In genomic region chr10:108130575-108130974, GRCh38 we compare ENCODE assay signal across 38 cellular contexts.
"Had no signal": no experiment of that assay in that cellular context is flagged by ENCODE, and none has a peak within 500 bp of the region (broad histone marks: within the 10 kb centered on the region; RNA-seq: fewer than 3 reads in every experiment).

No MANE protein-coding gene starts in this region.

- H3K4me3 ChIP-seq: ascending aorta, cardiac muscle cell had no signal

- H3K4me3 Mint-ChIP-seq: activated CD4-positive, alpha-beta memory T cell treated with anti-CD3 and anti-CD28 coated beads, Interleukin-2, amount 10 ng/mL, durations not matched to agents 7 days and 5 days; activated CD4-positive, alpha-beta T cell treated with anti-CD3 and anti-CD28 coated beads for 36 hours; activated CD4-positive, alpha-beta T cell treated with anti-CD3 and anti-CD28 coated beads, Interleukin-2, amount 10 ng/mL, durations not matched to agents 7 days and 5 days; activated CD8-positive, alpha-beta memory T cell treated with anti-CD3 and anti-CD28 coated beads, Interleukin-2, amount 10 ng/mL, durations not matched to agents 7 days and 5 days; activated CD8-positive, alpha-beta T cell treated with anti-CD3 and anti-CD28 coated beads, Interleukin-2, amount 10 ng/mL, durations not matched to agents 7 days and 5 days; activated naive CD4-positive, alpha-beta T cell treated with anti-CD3 and anti-CD28 coated beads, Interleukin-2, amount 10 ng/mL, durations not matched to agents 7 days and 5 days; activated naive CD4-positive, alpha-beta T cell treated with anti-CD3 and anti-CD28 coated beads, Interleukin-2, amount 50 U/mL, for 24 hours; activated naive CD8-positive, alpha-beta T cell; activated naive CD8-positive, alpha-beta T cell treated with anti-CD3 and anti-CD28 coated beads, Interleukin-2, amount 10 ng/mL, durations not matched to agents 7 days and 5 days; activated naive CD8-positive, alpha-beta T cell treated with anti-CD3 and anti-CD28 coated beads, Interleukin-2, amount 50 U/mL, for 24 hours; activated T-cell treated with anti-CD3 and anti-CD28 coated beads, Interleukin-2, amount 50 U/mL, for 4 hours; activated T-cell treated with anti-CD3 and anti-CD28 coated beads, Interleukin-2, amount 50 U/mL, for 72 hours; activated T-helper 1 cell treated with anti-CD3 and anti-CD28 coated beads, Interleukin-12 subunit alpha, Interleukin-12 subunit beta, Interleukin-2, Interleukin-4 antibody, amounts not matched to agents 30 ng/mL and 10 ng/mL and 1 ng/mL, durations not matched to agents 14 hours and 24 hours and 36 hours; activated T-helper 17 cell treated with anti-CD3 and anti-CD28 coated beads, Interleukin-2, amount 50 U/mL, for 72 hours; brain; central memory CD8-positive, alpha-beta T cell; T-helper 1 cell treated with Interleukin-12 subunit alpha and Interleukin-12 subunit beta and Interleukin-4 antibody, amounts not matched to agents 30 μg/mL and 1 μg/mL, for 36 hours; T-helper 2 cell treated with Interferon-gamma antibody and Interleukin-4, amounts not matched to agents 5 μg/mL and 100 μg/mL, for 36 hours; WTC11 had no signal

- H3K9me3 ChIP-seq: ascending aorta had no signal

- H3K4me1 Mint-ChIP-seq: activated CD4-positive, alpha-beta memory T cell treated with anti-CD3 and anti-CD28 coated beads, Interleukin-2, amount 10 ng/mL, durations not matched to agents 7 days and 5 days; activated CD4-positive, alpha-beta T cell treated with anti-CD3 and anti-CD28 coated beads for 36 hours; activated CD4-positive, alpha-beta T cell treated with anti-CD3 and anti-CD28 coated beads, Interleukin-2, amount 10 ng/mL, durations not matched to agents 7 days and 5 days; activated CD8-positive, alpha-beta memory T cell treated with anti-CD3 and anti-CD28 coated beads, Interleukin-2, amount 10 ng/mL, durations not matched to agents 7 days and 5 days; activated naive CD4-positive, alpha-beta T cell treated with anti-CD3 and anti-CD28 coated beads, Interleukin-2, amount 10 ng/mL, durations not matched to agents 7 days and 5 days; activated naive CD4-positive, alpha-beta T cell treated with anti-CD3 and anti-CD28 coated beads, Interleukin-2, amount 50 U/mL, for 24 hours; activated naive CD8-positive, alpha-beta T cell treated with anti-CD3 and anti-CD28 coated beads, Interleukin-2, amount 10 ng/mL, durations not matched to agents 7 days and 5 days; activated naive CD8-positive, alpha-beta T cell treated with anti-CD3 and anti-CD28 coated beads, Interleukin-2, amount 50 U/mL, for 24 hours; activated T-helper 17 cell treated with anti-CD3 and anti-CD28 coated beads, Interleukin-2, amount 50 U/mL, for 72 hours; brain; central memory CD8-positive, alpha-beta T cell had no signal

- H3K36me3 ChIP-seq: ascending aorta, cardiac muscle cell, WERI-Rb-1 had no signal

- ATAC-seq: activated CD4-positive, alpha-beta T cell treated with anti-CD3 and anti-CD28 coated beads for 36 hours; activated CD4-positive, CD25-positive, alpha-beta regulatory T cell treated with anti-CD3 and anti-CD28 coated beads, Interleukin-2, amount 50 U/mL, for 24 hours; activated CD8-positive, alpha-beta memory T cell treated with anti-CD3 and anti-CD28 coated beads, Interleukin-2, amount 10 ng/mL, durations not matched to agents 7 days and 5 days; activated CD8-positive, alpha-beta T cell treated with anti-CD3 and anti-CD28 coated beads, Interleukin-2, amount 10 ng/mL, durations not matched to agents 7 days and 5 days; activated naive CD8-positive, alpha-beta T cell treated with anti-CD3 and anti-CD28 coated beads, Interleukin-2, amount 50 U/mL, for 24 hours; activated T-cell treated with anti-CD3 and anti-CD28 coated beads, Interleukin-2, amount 50 U/mL, for 4 hours; activated T-cell treated with anti-CD3 and anti-CD28 coated beads, Interleukin-2, amount 50 U/mL, for 72 hours; activated T-helper 17 cell treated with anti-CD3 and anti-CD28 coated beads, Interleukin-2, amount 50 U/mL, for 72 hours; WTC11 had no signal

- H3K27me3 ChIP-seq: ascending aorta, cardiac muscle cell had no signal

- H3K27ac Mint-ChIP-seq: activated CD4-positive, alpha-beta memory T cell treated with anti-CD3 and anti-CD28 coated beads, Interleukin-2, amount 10 ng/mL, durations not matched to agents 7 days and 5 days; activated CD4-positive, alpha-beta T cell treated with anti-CD3 and anti-CD28 coated beads for 36 hours; activated CD4-positive, alpha-beta T cell treated with anti-CD3 and anti-CD28 coated beads, Interleukin-2, amount 10 ng/mL, durations not matched to agents 7 days and 5 days; activated CD8-positive, alpha-beta memory T cell treated with anti-CD3 and anti-CD28 coated beads, Interleukin-2, amount 10 ng/mL, durations not matched to agents 7 days and 5 days; activated CD8-positive, alpha-beta T cell treated with anti-CD3 and anti-CD28 coated beads, Interleukin-2, amount 10 ng/mL, durations not matched to agents 7 days and 5 days; activated naive CD4-positive, alpha-beta T cell treated with anti-CD3 and anti-CD28 coated beads, Interleukin-2, amount 10 ng/mL, durations not matched to agents 7 days and 5 days; activated naive CD4-positive, alpha-beta T cell treated with anti-CD3 and anti-CD28 coated beads, Interleukin-2, amount 50 U/mL, for 24 hours; activated naive CD8-positive, alpha-beta T cell; activated naive CD8-positive, alpha-beta T cell treated with anti-CD3 and anti-CD28 coated beads, Interleukin-2, amount 10 ng/mL, durations not matched to agents 7 days and 5 days; activated naive CD8-positive, alpha-beta T cell treated with anti-CD3 and anti-CD28 coated beads, Interleukin-2, amount 50 U/mL, for 24 hours; activated T-cell treated with anti-CD3 and anti-CD28 coated beads, Interleukin-2, amount 50 U/mL, for 72 hours; activated T-helper 1 cell treated with anti-CD3 and anti-CD28 coated beads, Interleukin-12 subunit alpha, Interleukin-12 subunit beta, Interleukin-2, Interleukin-4 antibody, amounts not matched to agents 30 ng/mL and 10 ng/mL and 1 ng/mL, durations not matched to agents 14 hours and 24 hours and 36 hours; activated T-helper 17 cell treated with anti-CD3 and anti-CD28 coated beads, Interleukin-2, amount 50 U/mL, for 72 hours; brain; T-helper 1 cell treated with Interleukin-12 subunit alpha and Interleukin-12 subunit beta and Interleukin-4 antibody, amounts not matched to agents 30 μg/mL and 1 μg/mL, for 36 hours; T-helper 2 cell treated with Interferon-gamma antibody and Interleukin-4, amounts not matched to agents 5 μg/mL and 100 μg/mL, for 36 hours; WTC11 had no signal

- H3K9me3 Mint-ChIP-seq: activated CD4-positive, alpha-beta T cell treated with anti-CD3 and anti-CD28 coated beads, Interleukin-2, amount 10 ng/mL, durations not matched to agents 7 days and 5 days; activated naive CD4-positive, alpha-beta T cell treated with anti-CD3 and anti-CD28 coated beads, Interleukin-2, amount 50 U/mL, for 24 hours; activated T-helper 1 cell treated with anti-CD3 and anti-CD28 coated beads, Interleukin-12 subunit alpha, Interleukin-12 subunit beta, Interleukin-2, Interleukin-4 antibody, amounts not matched to agents 30 ng/mL and 10 ng/mL and 1 ng/mL, durations not matched to agents 14 hours and 24 hours and 36 hours; brain; T-helper 1 cell treated with Interleukin-12 subunit alpha and Interleukin-12 subunit beta and Interleukin-4 antibody, amounts not matched to agents 30 μg/mL and 1 μg/mL, for 36 hours; WTC11 had no signal

- H3K36me3 Mint-ChIP-seq: activated CD8-positive, alpha-beta memory T cell treated with anti-CD3 and anti-CD28 coated beads, Interleukin-2, amount 10 ng/mL, durations not matched to agents 7 days and 5 days; activated naive CD4-positive, alpha-beta T cell treated with anti-CD3 and anti-CD28 coated beads, Interleukin-2, amount 10 ng/mL, durations not matched to agents 7 days and 5 days; activated naive CD4-positive, alpha-beta T cell treated with anti-CD3 and anti-CD28 coated beads, Interleukin-2, amount 50 U/mL, for 24 hours; activated naive CD8-positive, alpha-beta T cell; activated naive CD8-positive, alpha-beta T cell treated with anti-CD3 and anti-CD28 coated beads, Interleukin-2, amount 10 ng/mL, durations not matched to agents 7 days and 5 days; brain; WTC11 had no signal

- H3K27ac ChIP-seq: ascending aorta, cardiac muscle cell, WERI-Rb-1 had no signal

- H3K27me3 Mint-ChIP-seq: activated CD4-positive, alpha-beta memory T cell treated with anti-CD3 and anti-CD28 coated beads, Interleukin-2, amount 10 ng/mL, durations not matched to agents 7 days and 5 days; activated CD4-positive, alpha-beta T cell treated with anti-CD3 and anti-CD28 coated beads for 36 hours; activated CD4-positive, alpha-beta T cell treated with anti-CD3 and anti-CD28 coated beads, Interleukin-2, amount 10 ng/mL, durations not matched to agents 7 days and 5 days; activated CD8-positive, alpha-beta memory T cell treated with anti-CD3 and anti-CD28 coated beads, Interleukin-2, amount 10 ng/mL, durations not matched to agents 7 days and 5 days; activated naive CD4-positive, alpha-beta T cell treated with anti-CD3 and anti-CD28 coated beads, Interleukin-2, amount 10 ng/mL, durations not matched to agents 7 days and 5 days; activated naive CD4-positive, alpha-beta T cell treated with anti-CD3 and anti-CD28 coated beads, Interleukin-2, amount 50 U/mL, for 24 hours; activated naive CD8-positive, alpha-beta T cell; activated naive CD8-positive, alpha-beta T cell treated with anti-CD3 and anti-CD28 coated beads, Interleukin-2, amount 10 ng/mL, durations not matched to agents 7 days and 5 days; activated naive CD8-positive, alpha-beta T cell treated with anti-CD3 and anti-CD28 coated beads, Interleukin-2, amount 50 U/mL, for 24 hours; activated T-helper 17 cell treated with anti-CD3 and anti-CD28 coated beads, Interleukin-2, amount 50 U/mL, for 72 hours; brain; central memory CD8-positive, alpha-beta T cell had no signal

- H3K4me1 ChIP-seq: ascending aorta had no signal

- DNase-seq: activated CD4-positive, alpha-beta memory T cell treated with anti-CD3 and anti-CD28 coated beads, Interleukin-2, amount 10 ng/mL, durations not matched to agents 7 days and 5 days; activated CD4-positive, alpha-beta T cell treated with anti-CD3 and anti-CD28 coated beads for 1 hour; activated CD4-positive, alpha-beta T cell treated with anti-CD3 and anti-CD28 coated beads for 36 hours; activated CD4-positive, alpha-beta T cell treated with anti-CD3 and anti-CD28 coated beads for 48 hours; activated CD4-positive, alpha-beta T cell treated with anti-CD3 and anti-CD28 coated beads, Interleukin-2, amount 10 ng/mL, durations not matched to agents 7 days and 5 days; activated CD4-positive, alpha-beta T cell treated with anti-CD3 and anti-CD28 coated beads, Interleukin-2, amount 50 U/mL, for 48 hours; activated CD4-positive, CD25-positive, alpha-beta regulatory T cell; activated CD8-positive, alpha-beta memory T cell treated with anti-CD3 and anti-CD28 coated beads for 24 hours; activated CD8-positive, alpha-beta memory T cell treated with anti-CD3 and anti-CD28 coated beads, Interleukin-2, amount 10 ng/mL, durations not matched to agents 7 days and 5 days; activated CD8-positive, alpha-beta memory T cell treated with anti-CD3 and anti-CD28 coated beads, Interleukin-2, amount 50 U/mL, for 48 hours; activated CD8-positive, alpha-beta T cell treated with anti-CD3 and anti-CD28 coated beads, Interleukin-2, amount 10 ng/mL, durations not matched to agents 7 days and 5 days; activated effector memory CD4-positive, alpha-beta T cell treated with anti-CD3 and anti-CD28 coated beads, Interleukin-2, amount 50 U/mL, for 16 hours; activated naive CD4-positive, alpha-beta T cell treated with anti-CD3 and anti-CD28 coated beads, Interleukin-2, amount 10 ng/mL, durations not matched to agents 7 days and 5 days; activated naive CD4-positive, alpha-beta T cell treated with Interleukin-2 at 50 U/mL for 16 hours; activated naive CD8-positive, alpha-beta T cell treated with anti-CD3 and anti-CD28 coated beads, Interleukin-2, amount 10 ng/mL, durations not matched to agents 7 days and 5 days; activated naive CD8-positive, alpha-beta T cell treated with anti-CD3 and anti-CD28 coated beads, Interleukin-2, amount 50 U/mL, for 24 hours; activated T-cell treated with anti-CD3 and anti-CD28 coated beads, Interleukin-2, amount 50 U/mL, for 4 hours; activated T-cell treated with anti-CD3 and anti-CD28 coated beads, Interleukin-2, amount 50 U/mL, for 72 hours; amygdala; anterior cingulate cortex; caudate nucleus; cerebellar nuclear complex; T-helper 1 cell; T-helper 2 cell; T-helper 9 cell; WERI-Rb-1 had no signal
